In the genomic region with DNA sequence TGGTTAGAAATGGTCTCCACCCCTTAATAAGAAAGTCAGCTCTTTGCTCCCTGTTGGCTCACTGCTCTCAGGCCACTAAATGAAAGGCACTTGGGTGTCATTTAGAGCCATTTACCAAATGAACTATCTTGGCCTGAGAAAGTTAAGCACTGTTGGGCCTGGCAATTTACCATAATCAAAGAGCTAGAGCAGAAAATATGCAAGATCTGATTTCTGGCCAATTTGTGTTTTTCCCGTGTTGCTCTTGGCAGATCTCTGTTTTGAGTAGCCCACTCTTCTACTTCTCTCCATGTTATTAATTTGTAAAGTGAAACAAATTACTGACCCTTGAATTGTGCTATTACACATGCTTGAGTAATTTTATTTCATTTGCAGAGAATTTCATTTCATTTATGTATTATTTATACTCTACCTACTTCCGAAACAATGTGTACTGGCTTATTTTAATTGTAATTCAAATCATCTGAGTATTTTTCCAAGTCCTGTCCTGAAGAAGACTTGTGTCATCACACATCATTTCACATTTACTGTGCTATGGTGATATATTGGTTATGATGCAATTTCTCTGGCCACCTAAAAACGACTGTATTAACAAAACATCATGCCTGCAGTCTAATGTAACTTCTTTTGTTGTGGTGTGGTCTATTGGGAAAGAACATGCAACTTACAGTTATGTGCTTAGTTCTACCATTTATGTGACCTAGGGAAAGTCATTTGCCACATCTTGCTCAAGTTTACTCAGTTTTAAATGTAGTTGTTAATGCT, we compare ENCODE assay signal across 26 cellular contexts.
DNase-seq lines count a peak whose midpoint lies in the region; ATAC-seq and TF ChIP-seq lines count a peak whose summit lies in the region.
"Had no signal": no experiment of that assay in that cellular context is flagged by ENCODE, and none has a peak within 500 bp of the region (broad histone marks: within the 10 kb centered on the region; RNA-seq: fewer than 3 reads in every experiment).

No MANE protein-coding gene starts in this region.

- H3K27ac Mint-ChIP-seq in nephron: peak overlapping the region; percentile 66 to 84 (median 77)
- H3K27ac Mint-ChIP-seq: CD14-positive monocyte; dendritic cell treated with granulocyte-macrophage colony-stimulating factor and Interleukin-4, amounts not matched to agents 40 ng/mL and 50 ng/mL, for 4 days; HFFc6; T-helper 2 cell treated with Interferon-gamma antibody and Interleukin-4, amounts not matched to agents 5 μg/mL and 100 μg/mL, for 36 hours had no signal

- H3K4me1 Mint-ChIP-seq in nephron: peaks cover 34% of the 10 kb centered on the region
- H3K4me1 Mint-ChIP-seq: CD14-positive monocyte had no signal

- TF ChIP-seq CTCF in NB4 (IDR thresholded peaks at IDR 0.05; ENCODE audit: low read depth, low read length): no peak
- TF ChIP-seq CTCF in choroid plexus epithelial cell (conservative IDR thresholded peaks at IDR 0.05; ENCODE audit: low read depth, low read length): no peak
- TF ChIP-seq CTCF in nephron (IDR thresholded peaks at IDR 0.05; ENCODE audit: unreplicated experiment in 3 of 3): no peak

- no peaks in the 10 kb centered on the region for H3K27me3 Mint-ChIP-seq in nephron (ENCODE audit: low read depth)
- H3K27me3 Mint-ChIP-seq: dendritic cell treated with granulocyte-macrophage colony-stimulating factor and Interleukin-4, amounts not matched to agents 40 ng/mL and 50 ng/mL, for 4 days had no signal

- no peaks in the 10 kb centered on the region for H3K9me3 Mint-ChIP-seq in nephron
- H3K9me3 Mint-ChIP-seq: dendritic cell treated with granulocyte-macrophage colony-stimulating factor and Interleukin-4, amounts not matched to agents 40 ng/mL and 50 ng/mL, for 4 days; HFFc6; T-helper 2 cell treated with Interferon-gamma antibody and Interleukin-4, amounts not matched to agents 5 μg/mL and 100 μg/mL, for 36 hours had no signal

- H3K36me3 Mint-ChIP-seq in nephron (ENCODE audit: low read depth): no peaks in the 10 kb centered on the region

- H3K4me3 Mint-ChIP-seq in nephron: no peak overlapping the region
- H3K4me3 Mint-ChIP-seq: CD14-positive monocyte; dendritic cell treated with granulocyte-macrophage colony-stimulating factor and Interleukin-4, amounts not matched to agents 40 ng/mL and 50 ng/mL, for 4 days; HFFc6; T-helper 2 cell treated with Interferon-gamma antibody and Interleukin-4, amounts not matched to agents 5 μg/mL and 100 μg/mL, for 36 hours had no signal

- no peak overlapping the region for H3K4me3 ChIP-seq in NB4 (ENCODE audit: low read depth, low read length)
- no peak overlapping the region for H3K4me3 ChIP-seq in choroid plexus epithelial cell (ENCODE audit: low read depth, low read length)
- H3K4me3 ChIP-seq: cardiac muscle cell, SK-N-MC, spleen, thoracic aorta had no signal

- no peak for TF ChIP-seq POLR2A in NB4 (IDR thresholded peaks at IDR 0.05; ENCODE audit: extremely low read depth, insufficient read length)
- no peak for TF ChIP-seq POLR2A in GM18505 (IDR thresholded peaks at IDR 0.05; ENCODE audit: borderline replicate concordance, extremely low read depth, insufficient read depth, insufficient read length)

- DNase-seq in GM03348 (ENCODE audit: low spot score) (peak; percentile 4), NB4 (ENCODE audit: low read depth) (peak; percentile 3), choroid plexus epithelial cell (ENCODE audit: low read depth) (peak; percentile 39), NCI-H510A (lab: John Stamatoyannopoulos, UW) (no peak), HPDE6-E6E7 (ENCODE audit: extremely low spot score) (no peak)
- DNase-seq: ACHN; activated CD4-positive, alpha-beta T cell treated with anti-CD3 and anti-CD28 coated beads, Interleukin-2, amount 50 U/mL, for 48 hours; activated CD8-positive, alpha-beta memory T cell treated with anti-CD3 and anti-CD28 coated beads, Interleukin-2, amount 50 U/mL, for 48 hours; activated effector memory CD4-positive, alpha-beta T cell treated with anti-CD3 and anti-CD28 coated beads, Interleukin-2, amount 50 U/mL, for 16 hours; hypothalamus; NCI-H146; RPMI8226; spleen; stimulated activated CD4-positive, alpha-beta T cell treated with anti-CD3 and anti-CD28 coated beads, Interleukin-4, amount 100 ng/mL, for 1 hour; stimulated activated naive CD4-positive, alpha-beta T cell treated with Interleukin-2 at 50 U/mL for 16 hours had no signal

- ATAC-seq in GM21576 (IDR thresholded peaks at IDR 0.05; ENCODE audit: unreplicated experiment) (no peak), GM18505 (IDR thresholded peaks at IDR 0.05; ENCODE audit: unreplicated experiment) (no peak)
- ATAC-seq: HepG2 had no signal

Comparison
In these comparisons a context has a peak if more than half of its experiments do, and no peak if none do; other contexts are left out.
1. DNase-seq: peak in GM03348 (single experiment), NB4 (single experiment) and choroid plexus epithelial cell (single experiment); none in NCI-H510A (single experiment) and HPDE6-E6E7 (single experiment).